29 cellular contexts compared by ENCODE assay signal in genomic region chrX:52216541-52216940, GRCh38.
"Had no signal": no experiment of that assay in that cellular context is flagged by ENCODE, and none has a peak within 500 bp of the region (broad histone marks: within the 10 kb centered on the region; RNA-seq: fewer than 3 reads in every experiment).

No MANE protein-coding gene starts in this region.

- H3K9ac ChIP-seq: neural progenitor cell had no signal

- H3K9me3 Mint-ChIP-seq: natural killer cell had no signal

- ATAC-seq: left colon; left lung; lower lobe of right lung; natural killer cell; right cardiac atrium; sciatic nerve; stimulated activated naive B cell treated with anti-CD40 and anti-IgM and Interleukin-4, amounts not matched to agents 10 μg/mL and 1 μg/mL and 100 μg/mL, for 72 hours; stimulated activated naive CD8-positive, alpha-beta T cell treated with anti-CD3 and anti-CD28 coated beads, Interleukin-15, Interleukin-2, amounts not matched to agents 100 U/mL and 50 U/mL, for 24 hours had no signal

- H3K4me3 ChIP-seq: left lung, lower lobe of right lung, neural progenitor cell, ovary, prostate gland, skin epidermis, stomach, tibial nerve, uterus had no signal

- H3K36me3 ChIP-seq: left lung, lower lobe of right lung, neural progenitor cell, ovary, prostate gland, stomach, tibial nerve, uterus had no signal

- H3K4me3 Mint-ChIP-seq: mesothelial cell of epicardium; naive B cell; natural killer cell; nephron progenitor cell; neural progenitor cell; stimulated activated naive B cell treated with anti-CD40 and anti-IgM and Interleukin-4, amounts not matched to agents 10 μg/mL and 1 μg/mL and 100 μg/mL, for 72 hours; type B pancreatic cell had no signal

- H3K4me1 Mint-ChIP-seq: mesothelial cell of epicardium, naive B cell, natural killer cell, nephron progenitor cell, neural progenitor cell had no signal

- H3K27me3 ChIP-seq: neural progenitor cell, ovary, uterus had no signal

- H3K27ac ChIP-seq: left lung, lower lobe of right lung, neural progenitor cell, ovary, prostate gland, skin epidermis, stomach, tibial nerve, uterus had no signal

- H3K4me1 ChIP-seq: left lung, lower lobe of right lung, prostate gland, stomach, tibial nerve, uterus had no signal

- H3K27me3 Mint-ChIP-seq: type B pancreatic cell had no signal

- DNase-seq: hippocampal formation; kidney; left colon; left lung; lower lobe of right lung; mammary epithelial cell; mesendoderm; naive B cell; natural killer cell; nephron progenitor cell; ovary; posterior cingulate gyrus; retina; right cardiac atrium; stimulated activated CD4-positive, alpha-beta T cell treated with anti-CD3 and anti-CD28 coated beads, Interleukin-12 subunit alpha, Interleukin-12 subunit beta, amount 100 ng/mL, for 4 hours; stimulated activated CD4-positive, alpha-beta T cell treated with anti-CD3 and anti-CD28 coated beads, Interleukin-15, amount 100 ng/mL, for 24 hours; stimulated activated CD4-positive, alpha-beta T cell treated with anti-CD3 and anti-CD28 coated beads, Interleukin-2, amount 100 ng/mL, for 24 hours; stimulated activated CD4-positive, alpha-beta T cell treated with anti-CD3 and anti-CD28 coated beads, Interleukin-4, amount 100 ng/mL, for 1 hour; stimulated activated naive B cell treated with anti-CD40 and anti-IgM and Interleukin-4, amounts not matched to agents 10 μg/mL and 1 μg/mL and 100 μg/mL, for 72 hours; stimulated activated naive CD8-positive, alpha-beta T cell treated with anti-CD3 and anti-CD28 coated beads, Interleukin-15, Interleukin-2, amounts not matched to agents 100 U/mL and 50 U/mL, for 24 hours; stomach; uterus had no signal

- H3K27ac Mint-ChIP-seq: mesothelial cell of epicardium; naive B cell; natural killer cell; nephron progenitor cell; neural progenitor cell; stimulated activated naive B cell treated with anti-CD40 and anti-IgM and Interleukin-4, amounts not matched to agents 10 μg/mL and 1 μg/mL and 100 μg/mL, for 72 hours; type B pancreatic cell had no signal

- H3K36me3 Mint-ChIP-seq: mesothelial cell of epicardium, natural killer cell, neural progenitor cell, type B pancreatic cell had no signal

- H3K9me3 ChIP-seq: left lung, lower lobe of right lung, ovary, prostate gland, tibial nerve, uterus had no signal

- H3K4me2 ChIP-seq: neural progenitor cell had no signal
